8 cellular contexts compared by ENCODE assay signal in the genomic region with DNA sequence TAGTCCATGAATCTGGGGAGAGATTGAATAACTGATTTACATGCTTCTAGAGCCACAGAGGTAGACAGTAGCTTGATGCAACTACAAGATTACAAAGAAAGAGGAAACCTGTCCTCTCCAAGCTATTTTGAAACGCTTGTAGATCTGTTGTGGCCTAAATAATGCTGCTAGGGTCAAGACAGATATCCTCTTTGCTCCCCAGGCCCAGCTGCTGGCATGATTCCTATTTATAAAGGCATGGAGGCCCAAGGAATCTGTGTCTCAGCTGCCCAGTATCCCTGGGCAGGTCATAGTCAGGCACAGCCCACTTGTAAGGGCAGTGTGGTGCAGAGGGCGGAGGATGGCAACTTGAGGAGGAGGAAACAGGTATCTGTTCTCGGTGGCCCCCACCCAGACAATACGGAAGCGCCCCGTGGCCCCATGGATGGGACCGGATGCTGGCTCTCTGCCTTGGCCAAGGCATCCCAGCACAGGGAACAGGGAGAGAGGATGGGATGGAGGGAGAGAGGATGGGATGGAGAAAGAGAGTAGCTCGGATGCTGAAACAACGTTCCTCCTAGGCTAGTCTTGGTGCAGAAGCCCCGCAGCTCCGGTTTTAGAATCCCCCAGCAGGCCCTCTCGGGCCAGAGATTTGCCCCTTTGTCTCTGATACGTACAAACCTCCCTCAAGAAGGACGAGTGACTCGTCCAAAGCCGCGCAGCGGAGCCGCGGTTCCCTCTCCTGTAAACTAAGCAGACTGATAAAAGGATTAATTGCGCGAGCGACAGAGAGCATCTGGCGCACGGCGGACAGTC. TPM values are rescaled to one million over a fixed set of nuclear protein-coding genes. Genes with fewer than 3 reads are reported as not detected.
DNase-seq lines count a peak whose midpoint lies in the region; ATAC-seq and TF ChIP-seq lines count a peak whose summit lies in the region.

No MANE protein-coding gene starts in this region.

- peak in 2 of 3 donors; percentile 9 to 12 for DNase-seq in stimulated activated CD4-positive, alpha-beta T cell treated with anti-CD3 and anti-CD28 coated beads, Interleukin-12 subunit alpha, Interleukin-12 subunit beta, amount 100 ng/mL, for 48 hours (ENCODE audit: low read depth in 2 of 3, low spot score in 1 of 3)
- DNase-seq in stimulated activated CD4-positive, alpha-beta T cell treated with anti-CD3 and anti-CD28 coated beads, Interleukin-12 subunit alpha, Interleukin-12 subunit beta, amount 100 ng/mL, for 4 hours = no peak
- DNase-seq in SK-N-SH (peak; percentile 52), brain microvascular endothelial cell (peak; percentile 10), kidney epithelial cell (ENCODE audit: low read depth) (no peak), globus pallidus (ENCODE audit: low spot score) (no peak)
- DNase-seq in stimulated activated CD4-positive, alpha-beta T cell treated with anti-CD3 and anti-CD28 coated beads, Interleukin-4, amount 100 ng/mL, for 48 hours (ENCODE audit: low read depth in 2 of 2) = peak; percentile 11 to 16

- peak; percentile 1 for ATAC-seq in HG02970 (IDR thresholded peaks at IDR 0.05; ENCODE audit: low FRiP score, unreplicated experiment)

- H3K36me3 ChIP-seq in SK-N-SH (replicated peaks in 1 of 2; ENCODE audit: control insufficient read depth in 1 of 2, insufficient read depth in 2 of 2, low read length in 1 of 2) (peaks cover 0 to 4% of the 10 kb centered on the region in 2 experiments), brain microvascular endothelial cell (replicated peaks) (no peaks in the 10 kb centered on the region), kidney epithelial cell (ENCODE audit: control insufficient read depth, insufficient read depth, low read length) (no peaks in the 10 kb centered on the region)

- 0 out of 2 replicates have a peak, but pooled peaks have one; percentile 1 for TF ChIP-seq RAD21 in SK-N-SH (IDR thresholded peaks at IDR 0.05; ENCODE audit: low read length)

- peak overlapping the region; percentile 97 for H2AFZ ChIP-seq in SK-N-SH (ENCODE audit: low read depth)

- no peaks in the 10 kb centered on the region for H4K20me1 ChIP-seq in SK-N-SH (ENCODE audit: insufficient read depth)

- peak overlapping the region; percentile 82 for H3K4me2 ChIP-seq in SK-N-SH

- POLR2A ChIA-PET in SK-N-SH (lab: Yijun Ruan, JAX) = interaction anchor here (0.9 to 1.5 kb wide), 2 partner anchors 16 to 39 kb away, joined by 3 read pairs; no protein-coding TSS in a partner anchor

- H3K4me1 ChIP-seq in SK-N-SH (ENCODE audit: control insufficient read depth in 1 of 2, insufficient read depth in 2 of 2, low read depth in 1 of 2, low read length in 1 of 2) = peaks cover 10 to 25% of the 10 kb centered on the region in 2 experiments; a peak in 2 of 4 replicates

- in situ Hi-C loops in brain microvascular endothelial cell (cut with HindIII; ENCODE audit: low pct_ligation_motif_present, low sequenced_read_pairs) = no loop called here

- H3K9ac ChIP-seq in SK-N-SH = peak overlapping the region; percentile 75

- H3F3A ChIP-seq in SK-N-SH (replicated peaks; ENCODE audit: insufficient read depth) = peaks cover 3% of the 10 kb centered on the region

- no peaks in the 10 kb centered on the region for H3K9me3 ChIP-seq in SK-N-SH

- TF ChIP-seq EP300 in SK-N-SH (IDR thresholded peaks at IDR 0.05; ENCODE audit: borderline replicate concordance in 1 of 2, low read depth in 1 of 2, low read length in 1 of 2) = no peak

- H3K27ac ChIP-seq in SK-N-SH (ENCODE audit: low read depth in 2 of 2, low read length in 1 of 2) (peak overlapping the region; percentile 47 to 89), brain microvascular endothelial cell (peak overlapping the region; percentile 22)

- H3K27me3 ChIP-seq in SK-N-SH (ENCODE audit: insufficient read depth) = no peaks in the 10 kb centered on the region
- H3K27me3 ChIP-seq in brain microvascular endothelial cell (replicated peaks) = no peaks in the 10 kb centered on the region
- H3K27me3 ChIP-seq in kidney epithelial cell (ENCODE audit: control insufficient read depth, insufficient read depth, low read length) = no peaks in the 10 kb centered on the region

- CTCF ChIA-PET in SK-N-SH (lab: Yijun Ruan, JAX) = interaction anchor here (0.6 to 2.2 kb wide), 4 partner anchors 13 to 145 kb away, joined by 3 to 14 read pairs (median 3); no protein-coding TSS in a partner anchor

- 11% methylated on average over 24 of the region's 26 CpGs for whole genome bisulfite sequencing in SK-N-SH (ENCODE audit: low lambda C conversion rate)

- H3K4me3 ChIP-seq in SK-N-SH (ENCODE audit: low read depth in 2 of 2, low read length in 1 of 2) = peak overlapping the region; percentile 64 to 89
- H3K4me3 ChIP-seq in brain microvascular endothelial cell (ENCODE audit: low read depth, low read length) = peak overlapping the region; percentile 82
- peak overlapping the region; percentile 80 for H3K4me3 ChIP-seq in kidney epithelial cell (ENCODE audit: low read depth, low read length)

- no peak for TF ChIP-seq CTCF in SK-N-SH (IDR thresholded peaks at IDR 0.05)
- TF ChIP-seq CTCF in brain microvascular endothelial cell (IDR thresholded peaks at IDR 0.05; ENCODE audit: low read depth, low read length, missing control alignments) = no peak
- no peak for TF ChIP-seq CTCF in kidney epithelial cell (IDR thresholded peaks at IDR 0.05; ENCODE audit: insufficient read depth, low read length, poor library complexity, severe bottlenecking)

- no peaks in the 10 kb centered on the region for H3K9me2 ChIP-seq in SK-N-SH

- peaks cover 26% of the 10 kb centered on the region; the same call in 1 of the 2 replicates for H3K79me2 ChIP-seq in SK-N-SH (ENCODE audit: insufficient read depth)

TF ChIP-seq in SK-N-SH, 30 proteins besides CTCF, POLR2A, EP300 and RAD21:
- TF ChIP-seq SIN3A (IDR thresholded peaks at IDR 0.05; ENCODE audit: borderline replicate concordance, low read depth, low read length) (0 out of 2 replicates have a peak, but pooled peaks have one; percentile 5), RXRA (IDR thresholded peaks at IDR 0.05; ENCODE audit: borderline replicate concordance, low read depth) (no peak), JUND (IDR thresholded peaks at IDR 0.05) (no peak), SMC3 (IDR thresholded peaks at IDR 0.05; ENCODE audit: low read depth, low read length) (no peak), TCF12 (IDR thresholded peaks at IDR 0.05) (no peak), ELF1 (IDR thresholded peaks at IDR 0.05) (no peak), IRF3 (IDR thresholded peaks at IDR 0.05; ENCODE audit: low read depth, low read length) (no peak), FOXM1 (IDR thresholded peaks at IDR 0.05; ENCODE audit: low read depth) (no peak)
- TF ChIP-seq, protein P1, sequence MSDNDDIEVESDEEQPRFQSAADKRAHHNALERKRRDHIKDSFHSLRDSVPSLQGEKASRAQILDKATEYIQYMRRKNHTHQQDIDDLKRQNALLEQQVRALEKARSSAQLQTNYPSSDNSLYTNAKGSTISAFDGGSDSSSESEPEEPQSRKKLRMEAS (IDR thresholded peaks at IDR 0.05; ENCODE audit: low read depth) = no peak

RNA-seq across cellular contexts. Expression of gene SMIM20, which starts 0.8 kb away (rescaled TPM):
- 39.2 and 39.4 TPM in 2 replicates for polyA plus RNA-seq in SK-N-SH (2012; rRNA removed)
- polyA plus RNA-seq in SK-N-SH (2012; cell fraction: cytosol; rRNA removed) = 56.0 and 63.8 TPM in 2 replicates
- polyA plus RNA-seq in SK-N-SH (2012; cell fraction: nucleus; rRNA removed) = 7.7 and 12.2 TPM in 2 replicates
- 39.8 and 50.0 TPM in 2 replicates for total RNA-seq in kidney epithelial cell

RNA-seq across cellular contexts. Expression of gene SEL1L3, which starts 50.5 kb away (rescaled TPM):
- polyA plus RNA-seq in SK-N-SH (2012; rRNA removed) = 2.2 and 3.7 TPM in 2 replicates
- 3.8 and 4.1 TPM in 2 replicates for polyA plus RNA-seq in SK-N-SH (2012; cell fraction: cytosol; rRNA removed)
- 1.8 and 3.8 TPM in 2 replicates for polyA plus RNA-seq in SK-N-SH (2012; cell fraction: nucleus; rRNA removed)
- 114 and 123 TPM in 2 replicates for total RNA-seq in kidney epithelial cell

Comparison
In these comparisons a context has a peak if more than half of its experiments do, and no peak if none do; other contexts are left out.
1. DNase-seq: peak in stimulated activated CD4-positive, alpha-beta T cell treated with anti-CD3 and anti-CD28 coated beads, Interleukin-12 subunit alpha, Interleukin-12 subunit beta, amount 100 ng/mL, for 48 hours (2 of 3), SK-N-SH (single experiment), brain microvascular endothelial cell (single experiment) and stimulated activated CD4-positive, alpha-beta T cell treated with anti-CD3 and anti-CD28 coated beads, Interleukin-4, amount 100 ng/mL, for 48 hours (2 of 2); none in stimulated activated CD4-positive, alpha-beta T cell treated with anti-CD3 and anti-CD28 coated beads, Interleukin-12 subunit alpha, Interleukin-12 subunit beta, amount 100 ng/mL, for 4 hours (single experiment), kidney epithelial cell (single experiment) and globus pallidus (single experiment).
2. Peak in every context shown above with its lines, with median percentiles within 50 percentile points of each other: H3K4me3 ChIP-seq.